22 cellular contexts compared by ENCODE assay signal in genomic region chrX:118614150-118614549, GRCh38.
DNase-seq lines count a peak whose midpoint lies in the region; ATAC-seq and TF ChIP-seq lines count a peak whose summit lies in the region.
"Had no signal": no experiment of that assay in that cellular context is flagged by ENCODE, and none has a peak within 500 bp of the region (broad histone marks: within the 10 kb centered on the region; RNA-seq: fewer than 3 reads in every experiment).

No MANE protein-coding gene starts in this region.

- H3K9me3 ChIP-seq in esophagus muscularis mucosa, result no peaks in the 10 kb centered on the region
- H3K9me3 ChIP-seq: right lobe of liver had no signal

- no peak overlapping the region for H3K4me3 ChIP-seq in esophagus muscularis mucosa
- H3K4me3 ChIP-seq: dorsolateral prefrontal cortex, right lobe of liver had no signal

- H3K4me1 ChIP-seq in esophagus muscularis mucosa, result peaks cover 0 to 32% (median 16%) of the 10 kb centered on the region in 4 donors
- H3K4me1 ChIP-seq: right lobe of liver had no signal

- TF ChIP-seq CTCF in esophagus muscularis mucosa (IDR thresholded peaks at IDR 0.05), result no peak

- H3K36me3 ChIP-seq in esophagus muscularis mucosa, result peaks cover 0 to 32% (median 6%) of the 10 kb centered on the region in 4 donors
- H3K36me3 ChIP-seq: right lobe of liver had no signal

- no peaks in the 10 kb centered on the region for H3K27me3 ChIP-seq in esophagus muscularis mucosa
- H3K27me3 ChIP-seq: right lobe of liver had no signal

- intact Hi-C loops in esophagus muscularis mucosa (cut with DNase I), result no loop called here

- no peak for TF ChIP-seq POLR2A in esophagus muscularis mucosa (IDR thresholded peaks at IDR 0.05; ENCODE audit: low read depth)

- no peak for TF ChIP-seq EP300 in esophagus muscularis mucosa (IDR thresholded peaks at IDR 0.05)

- WGBS in esophagus muscularis mucosa, result 44% methylated on average over 1 of the region's 1 CpG

- peak; percentile 46 for DNase-seq in GF-D8 (lab: John Stamatoyannopoulos, UW)
- peak; percentile 90 for DNase-seq in OCI-M1 (lab: John Stamatoyannopoulos, UW)
- DNase-seq in esophagus muscularis mucosa (ENCODE audit: extremely low spot score), result no peak
- DNase-seq in stimulated activated CD4-positive, alpha-beta T cell treated with anti-CD3 and anti-CD28 coated beads, Interleukin-2, amount 100 ng/mL, for 24 hours, result no peak
- no peak for DNase-seq in NCI-H446 (lab: John Stamatoyannopoulos, UW)
- no peak for DNase-seq in NCI-H2029 treated with DMSO at 0.1 percent for 48 hours (lab: John Stamatoyannopoulos, UW)
- no peak for DNase-seq in superior temporal gyrus (ENCODE audit: extremely low spot score)
- DNase-seq: activated CD4-positive, alpha-beta T cell treated with anti-CD3 and anti-CD28 coated beads for 4 hours; activated effector memory CD4-positive, alpha-beta T cell treated with Interleukin-2 at 50 U/mL for 16 hours; dorsolateral prefrontal cortex; foreskin melanocyte; hippocampal formation; IMR-90; mammary epithelial cell; MM.1S; NCI-H2107; NCI-H526; right lobe of liver; SHP77; stimulated activated CD4-positive, alpha-beta T cell treated with anti-CD3 and anti-CD28 coated beads, Interleukin-15, amount 100 ng/mL, for 24 hours had no signal

- peak; percentile 42 for ATAC-seq in HG02759 (IDR thresholded peaks at IDR 0.05; ENCODE audit: unreplicated experiment)
- ATAC-seq: right lobe of liver had no signal

- peak overlapping the region in 3 of 4 donors; percentile 31 to 51 (median 46) for H3K27ac ChIP-seq in esophagus muscularis mucosa (replicated peaks in 1 of 4)
- H3K27ac ChIP-seq: dorsolateral prefrontal cortex, epithelial cell of prostate, right lobe of liver had no signal

Comparison
In these comparisons a context has a peak if more than half of its experiments do, and no peak if none do; other contexts are left out.
1. DNase-seq: peak in GF-D8 (single experiment) and OCI-M1 (single experiment); none in esophagus muscularis mucosa (single experiment), stimulated activated CD4-positive, alpha-beta T cell treated with anti-CD3 and anti-CD28 coated beads, Interleukin-2, amount 100 ng/mL, for 24 hours (0 of 2), NCI-H446 (0 of 2), NCI-H2029 treated with DMSO at 0.1 percent for 48 hours (single experiment) and superior temporal gyrus (single experiment).